Comparison of ENCODE assay signal across 18 cellular contexts in genomic region chr11:133942594-133942993, GRCh38.
"Had no signal": no experiment of that assay in that cellular context is flagged by ENCODE, and none has a peak within 500 bp of the region (broad histone marks: within the 10 kb centered on the region; RNA-seq: fewer than 3 reads in every experiment).

No MANE protein-coding gene starts in this region.

- H3K4me1 ChIP-seq: adrenal gland had no signal

- DNase-seq: activated CD8-positive, alpha-beta memory T cell treated with anti-CD3 and anti-CD28 coated beads, Interleukin-2, amount 50 U/mL, for 48 hours; activated naive CD4-positive, alpha-beta T cell treated with anti-CD3 and anti-CD28 coated beads for 36 hours; adrenal gland; dorsolateral prefrontal cortex; erythroblast; left ventricle myocardium superior; mesenchymal stem cell; natural killer cell; stimulated activated CD4-positive, alpha-beta T cell treated with anti-CD3 and anti-CD28 coated beads, Interleukin-12 subunit alpha, Interleukin-12 subunit beta, amount 100 ng/mL, for 4 hours; stimulated activated CD4-positive, alpha-beta T cell treated with anti-CD3 and anti-CD28 coated beads, Interleukin-2, amount 100 ng/mL, for 24 hours; upper lobe of right lung had no signal

- H3K4me3 ChIP-seq: adrenal gland, cardiac muscle cell, hepatocyte, thoracic aorta, upper lobe of right lung had no signal

- ATAC-seq: activated CD4-positive, CD25-positive, alpha-beta regulatory T cell treated with anti-CD3 and anti-CD28 coated beads, Interleukin-2, amount 50 U/mL, for 24 hours; left ventricle myocardium superior; natural killer cell; SK-N-SH treated with all-trans-retinoic acid at 6 μM for 48 hours; upper lobe of right lung had no signal

- H3K4me3 Mint-ChIP-seq: activated naive CD4-positive, alpha-beta T cell treated with anti-CD3 and anti-CD28 coated beads for 36 hours; natural killer cell had no signal

- H3K9me3 ChIP-seq: adrenal gland, neutrophil, thoracic aorta, upper lobe of right lung had no signal

- H3K36me3 Mint-ChIP-seq: natural killer cell had no signal

- H3K27ac Mint-ChIP-seq: activated naive CD4-positive, alpha-beta T cell treated with anti-CD3 and anti-CD28 coated beads for 36 hours; natural killer cell had no signal

- H3K27ac ChIP-seq: adrenal gland, cardiac muscle cell, hepatocyte, neutrophil, parathyroid adenoma, thoracic aorta, upper lobe of right lung had no signal

- H3K27me3 ChIP-seq: adrenal gland, cardiac muscle cell had no signal

- H3K9me3 Mint-ChIP-seq: activated naive CD4-positive, alpha-beta T cell treated with anti-CD3 and anti-CD28 coated beads for 36 hours; natural killer cell had no signal

- H3K36me3 ChIP-seq: adrenal gland, cardiac muscle cell, neutrophil, upper lobe of right lung had no signal
